Comparison of ENCODE assay signal across 11 cellular contexts in genomic region chr16:55437627-55438026, GRCh38. TPM values are rescaled to one million over a fixed set of nuclear protein-coding genes. Genes with fewer than 3 reads are reported as not detected.
A peak's percentile ranks its signal among the peaks of the same experiment; 100 is the strongest.
DNase-seq lines count a peak whose midpoint lies in the region; ATAC-seq and TF ChIP-seq lines count a peak whose summit lies in the region.
"Had no signal": no experiment of that assay in that cellular context is flagged by ENCODE, and none has a peak within 500 bp of the region (broad histone marks: within the 10 kb centered on the region; RNA-seq: fewer than 3 reads in every experiment).

No MANE protein-coding gene starts in this region.

- no peak overlapping the region for H3K4me2 ChIP-seq in neuronal stem cell (ENCODE audit: insufficient read depth, low read length, poor library complexity, severe bottlenecking)
- H3K4me2 ChIP-seq: GM23338 had no signal

- H3K9ac ChIP-seq in neuronal stem cell (ENCODE audit: low read depth, low read length, poor library complexity), result no peak overlapping the region

- peaks cover 0 to 8% of the 10 kb centered on the region in 2 donors for H3K4me1 ChIP-seq in neuronal stem cell (ENCODE audit: control insufficient read depth in 2 of 2, insufficient read depth in 1 of 2, low read depth in 1 of 2, low read length in 2 of 2)

- H3K27me3 ChIP-seq in neuronal stem cell (ENCODE audit: control insufficient read depth in 3 of 3, insufficient read depth in 3 of 3, low read depth in 1 of 3, low read length in 3 of 3), result peaks cover 0 to 33% (median 0%) of the 10 kb centered on the region in 3 experiments

- H3K27ac ChIP-seq in neuronal stem cell (replicated peaks; ENCODE audit: low read length), result no peak overlapping the region

- no peaks in the 10 kb centered on the region for H3K36me3 ChIP-seq in neuronal stem cell (replicated peaks in 1 of 2; ENCODE audit: control insufficient read depth in 2 of 2, insufficient read depth in 2 of 2, low read length in 2 of 2)

- H2AK5ac ChIP-seq in neuronal stem cell (ENCODE audit: low read depth, low read length), result no peak overlapping the region

- no peak overlapping the region for H3K14ac ChIP-seq in neuronal stem cell (ENCODE audit: low read length)

- H4K8ac ChIP-seq in neuronal stem cell (ENCODE audit: low read depth, low read length), result no peak overlapping the region

- H2BK120ac ChIP-seq in neuronal stem cell (ENCODE audit: low read depth, low read length), result no peak overlapping the region

- no peak overlapping the region for H3K23ac ChIP-seq in neuronal stem cell (ENCODE audit: low read depth, low read length, poor library complexity)

- ATAC-seq in stimulated activated naive CD8-positive, alpha-beta T cell treated with anti-CD3 and anti-CD28 coated beads, Interleukin-15, Interleukin-2, amounts not matched to agents 100 U/mL and 50 U/mL, for 24 hours, result peak; percentile 14
- no peak for ATAC-seq in GM18520 (IDR thresholded peaks at IDR 0.05; ENCODE audit: unreplicated experiment)
- ATAC-seq: GM23338 had no signal

- H2BK12ac ChIP-seq in neuronal stem cell (ENCODE audit: low read length), result no peak overlapping the region

- H2BK15ac ChIP-seq in neuronal stem cell (ENCODE audit: low read length), result no peak overlapping the region

- H4K91ac ChIP-seq in neuronal stem cell (ENCODE audit: low read depth, low read length, poor library complexity), result no peak overlapping the region

- H2BK5ac ChIP-seq in neuronal stem cell (ENCODE audit: low read length), result no peak overlapping the region

- no peaks in the 10 kb centered on the region for H3K9me3 ChIP-seq in neuronal stem cell (replicated peaks in 1 of 2; ENCODE audit: control insufficient read depth in 2 of 2, insufficient read depth in 1 of 2, low read depth in 1 of 2, low read length in 2 of 2)

- no peak overlapping the region for H3K4me3 ChIP-seq in fibroblast of the aortic adventitia (ENCODE audit: low read depth, low read length)
- H3K4me3 ChIP-seq in neuronal stem cell (ENCODE audit: low read length in 2 of 2), result no peak overlapping the region
- H3K4me3 ChIP-seq: GM23338 had no signal

- WGBS in neuronal stem cell (ENCODE audit: extremely low coverage in 2 of 2, insufficient read length in 2 of 2, insufficient replicate concordance in 1 of 2), 2 donors, result no CpG with 5 or more reads among the region's 3 CpGs

- no peak for TF ChIP-seq CTCF in fibroblast of the aortic adventitia (IDR thresholded peaks at IDR 0.05; ENCODE audit: insufficient read depth, low read length)

- no peak overlapping the region for H3K18ac ChIP-seq in neuronal stem cell (ENCODE audit: low read length)

- DNase-seq in HCEC 1CT (peak; percentile 65), RKO (ENCODE audit: low spot score) (peak; percentile 4), fibroblast of the aortic adventitia (ENCODE audit: low read depth) (peak; percentile 77), neuronal stem cell (ENCODE audit: low spot score) (no peak)
- DNase-seq in stimulated activated naive CD8-positive, alpha-beta T cell treated with anti-CD3 and anti-CD28 coated beads, Interleukin-15, Interleukin-2, amounts not matched to agents 100 U/mL and 50 U/mL, for 24 hours, result no peak
- DNase-seq in stimulated activated CD4-positive, alpha-beta T cell treated with anti-CD3 and anti-CD28 coated beads, Interleukin-1b, Interleukin-23, amount 100 ng/mL, for 48 hours, result no peak
- DNase-seq: dermis blood vessel endothelial cell, DMS53, NCI-H1092 had no signal

- H3K79me1 ChIP-seq in neuronal stem cell (ENCODE audit: low read depth, low read length), result no peaks in the 10 kb centered on the region

- no peak overlapping the region for H3K4ac ChIP-seq in neuronal stem cell (ENCODE audit: low read length)

- H2AFZ ChIP-seq in neuronal stem cell (ENCODE audit: low read length), result no peak overlapping the region
- H2AFZ ChIP-seq: GM23338 had no signal

RNA-seq across cellular contexts. Expression of gene MMP2, which starts 41.4 kb away (rescaled TPM):
- total RNA-seq in fibroblast of the aortic adventitia (ENCODE audit: low replicate concordance), result 1,244 and 1,884 TPM in 2 replicates
- 26.6 TPM for polyA plus RNA-seq in neuronal stem cell (2013, experiment 1 of 2)
- 25.9 TPM for polyA plus RNA-seq in neuronal stem cell (2013, experiment 2 of 2)

Comparison
In these comparisons a context has a peak if more than half of its experiments do, and no peak if none do; other contexts are left out.
1. DNase-seq: peak in HCEC 1CT (single experiment), RKO (single experiment) and fibroblast of the aortic adventitia (single experiment); none in stimulated activated naive CD8-positive, alpha-beta T cell treated with anti-CD3 and anti-CD28 coated beads, Interleukin-15, Interleukin-2, amounts not matched to agents 100 U/mL and 50 U/mL, for 24 hours (single experiment), neuronal stem cell (single experiment) and stimulated activated CD4-positive, alpha-beta T cell treated with anti-CD3 and anti-CD28 coated beads, Interleukin-1b, Interleukin-23, amount 100 ng/mL, for 48 hours (single experiment).